Comparison of ENCODE assay signal across 8 cellular contexts in the genomic region with DNA sequence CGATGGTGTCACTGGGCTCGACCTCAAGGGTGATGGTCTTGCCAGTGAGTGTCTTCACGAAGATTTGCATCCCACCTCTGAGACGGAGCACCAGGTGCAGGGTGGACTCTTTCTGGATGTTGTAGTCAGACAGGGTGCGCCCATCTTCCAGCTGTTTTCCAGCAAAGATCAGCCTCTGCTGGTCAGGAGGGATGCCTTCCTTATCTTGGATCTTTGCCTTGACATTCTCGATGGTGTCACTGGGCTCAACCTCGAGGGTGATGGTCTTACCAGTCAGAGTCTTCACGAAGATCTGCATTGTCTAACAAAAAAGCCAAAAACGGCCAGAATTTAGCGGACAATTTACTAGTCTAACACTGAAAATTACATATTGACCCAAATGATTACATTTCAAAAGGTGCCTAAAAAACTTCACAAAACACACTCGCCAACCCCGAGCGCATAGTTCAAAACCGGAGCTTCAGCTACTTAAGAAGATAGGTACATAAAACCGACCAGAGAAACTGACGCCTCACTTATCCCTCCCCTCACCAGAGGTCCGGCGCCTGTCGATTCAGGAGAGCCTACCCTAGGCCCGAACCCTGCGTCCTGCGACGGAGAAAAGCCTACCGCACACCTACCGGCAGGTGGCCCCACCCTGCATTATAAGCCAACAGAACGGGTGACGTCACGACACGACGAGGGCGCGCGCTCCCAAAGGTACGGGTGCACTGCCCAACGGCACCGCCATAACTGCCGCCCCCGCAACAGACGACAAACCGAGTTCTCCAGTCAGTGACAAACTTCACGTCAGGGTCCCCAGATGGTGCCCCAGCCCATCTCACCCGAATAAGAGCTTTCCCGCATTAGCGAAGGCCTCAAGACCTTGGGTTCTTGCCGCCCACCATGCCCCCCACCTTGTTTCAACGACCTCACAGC. TPM values are rescaled to one million over a fixed set of nuclear protein-coding genes. Genes with fewer than 3 reads are reported as not detected.
DNase-seq lines count a peak whose midpoint lies in the region; ATAC-seq, FAIRE-seq and TF ChIP-seq lines count a peak whose summit lies in the region.

No MANE protein-coding gene starts in this region.

- H3K4me3 ChIP-seq in BLaER1 treated with 17β-estradiol and CSF1 and Interleukin-3, amounts not matched to agents 10 nM and 100 nM, result peak overlapping the region; percentile 76 to 99 (median 92)
- H3K4me3 ChIP-seq in HAP-1, result peak overlapping the region; percentile 98
- H3K4me3 ChIP-seq in RWPE2 (ENCODE audit: severe bottlenecking), result peak overlapping the region; percentile 96
- H3K4me3 ChIP-seq in iPS-15b (ENCODE audit: low read depth, low read length), result peak overlapping the region; percentile 99
- H3K4me3 ChIP-seq in small intestine (ENCODE audit: low read depth in 1 of 2, low read length in 2 of 2), result peak overlapping the region; percentile 79 to 98

- DNase-seq in HAP-1 (ENCODE audit: low spot score in 2 of 2) (peak; percentile 55 to 90), RWPE2 (ENCODE audit: low spot score) (peak; percentile 91), small intestine (peak; percentile 93), HuH-7 (ENCODE audit: low spot score) (no peak)

- H3K27me3 ChIP-seq in BLaER1 treated with 17β-estradiol and CSF1 and Interleukin-3, amounts not matched to agents 10 nM and 100 nM, result no peaks in the 10 kb centered on the region
- no peaks in the 10 kb centered on the region for H3K27me3 ChIP-seq in HAP-1 (ENCODE audit: low read depth)
- no peaks in the 10 kb centered on the region for H3K27me3 ChIP-seq in RWPE2 (ENCODE audit: insufficient read depth, poor library complexity, severe bottlenecking)
- H3K27me3 ChIP-seq in iPS-15b (ENCODE audit: control insufficient read depth, insufficient read depth, low read length), result no peaks in the 10 kb centered on the region
- no peaks in the 10 kb centered on the region for H3K27me3 ChIP-seq in small intestine (ENCODE audit: control insufficient read depth in 2 of 2, insufficient read depth in 2 of 2, low read length in 2 of 2)

- H4K20me1 ChIP-seq in BLaER1 treated with 17β-estradiol and CSF1 and Interleukin-3, amounts not matched to agents 10 nM and 100 nM, result peaks cover 52 to 55% (median 54%) of the 10 kb centered on the region in 11 experiments

- in situ Hi-C loops in HAP-1 (cut with MboI; ENCODE audit: low sequenced_read_pairs), result no loop called here

- peak; percentile 59 for TF ChIP-seq CTCF in RWPE2 (IDR thresholded peaks at IDR 0.05; ENCODE audit: poor library complexity, severe bottlenecking)

- H3K4me2 ChIP-seq in BLaER1 treated with 17β-estradiol and CSF1 and Interleukin-3, amounts not matched to agents 10 nM and 100 nM, result peak overlapping the region; percentile 85 to 97 (median 93)

- H3K9ac ChIP-seq in BLaER1 treated with 17β-estradiol and CSF1 and Interleukin-3, amounts not matched to agents 10 nM and 100 nM, result peak overlapping the region; percentile 97 to 100 (median 99)
- H3K9ac ChIP-seq in iPS-15b (ENCODE audit: low read depth, low read length), result peak overlapping the region; percentile 100

- H3K4me1 ChIP-seq in BLaER1 treated with 17β-estradiol and CSF1 and Interleukin-3, amounts not matched to agents 10 nM and 100 nM, result peaks cover 44 to 66% (median 56%) of the 10 kb centered on the region in 10 experiments
- H3K4me1 ChIP-seq in HAP-1 (peaks cover 26% of the 10 kb centered on the region), RWPE2 (ENCODE audit: insufficient read depth, poor library complexity, severe bottlenecking) (peaks cover 31% of the 10 kb centered on the region), iPS-15b (ENCODE audit: control insufficient read depth, insufficient read depth, low read length) (peaks cover 23% of the 10 kb centered on the region), small intestine (ENCODE audit: control insufficient read depth in 2 of 2, insufficient read depth in 1 of 2, low read depth in 1 of 2, low read length in 1 of 2) (peaks cover 3 to 9% of the 10 kb centered on the region in 2 donors)

- H3K9me3 ChIP-seq in BLaER1 treated with 17β-estradiol and CSF1 and Interleukin-3, amounts not matched to agents 10 nM and 100 nM (replicated peaks in 1 of 11), result no peaks in the 10 kb centered on the region
- no peaks in the 10 kb centered on the region; the same call in 1 of the 2 replicates for H3K9me3 ChIP-seq in HAP-1
- H3K9me3 ChIP-seq in RWPE2 (ENCODE audit: severe bottlenecking), result no peaks in the 10 kb centered on the region
- H3K9me3 ChIP-seq in iPS-15b (ENCODE audit: control insufficient read depth, insufficient read depth, low read length), result no peaks in the 10 kb centered on the region
- no peaks in the 10 kb centered on the region for H3K9me3 ChIP-seq in small intestine (ENCODE audit: control insufficient read depth, low read depth)

- no peak for FAIRE-seq in small intestine (lab: Jason Lieb, UNC)

- peak; percentile 1; the same call in 1 of the 3 replicates for ATAC-seq in RWPE2 (ENCODE audit: low read depth)
- ATAC-seq in GM21390 (IDR thresholded peaks at IDR 0.05; ENCODE audit: unreplicated experiment), result no peak

- peaks cover 31 to 39% (median 34%) of the 10 kb centered on the region in 11 experiments for H3K36me3 ChIP-seq in BLaER1 treated with 17β-estradiol and CSF1 and Interleukin-3, amounts not matched to agents 10 nM and 100 nM
- peaks cover 20% of the 10 kb centered on the region for H3K36me3 ChIP-seq in HAP-1 (replicated peaks)
- peaks cover 21% of the 10 kb centered on the region for H3K36me3 ChIP-seq in RWPE2 (ENCODE audit: low read depth)
- peaks cover 15% of the 10 kb centered on the region for H3K36me3 ChIP-seq in iPS-15b (ENCODE audit: control insufficient read depth, insufficient read depth, low read length)
- H3K36me3 ChIP-seq in small intestine (ENCODE audit: control insufficient read depth in 2 of 2, insufficient read depth in 2 of 2, low read length in 2 of 2), result peaks cover 6 to 8% of the 10 kb centered on the region in 2 donors

- whole genome bisulfite sequencing in small intestine, 3 donors, result 1 to 4% (median 2%) methylated on average over 46 of the region's 46 CpGs

- peak overlapping the region; percentile 99 to 100 (median 100) for H3K27ac ChIP-seq in BLaER1 treated with 17β-estradiol and CSF1 and Interleukin-3, amounts not matched to agents 10 nM and 100 nM
- H3K27ac ChIP-seq in RWPE2 (ENCODE audit: poor library complexity, severe bottlenecking) (peak overlapping the region; percentile 100), angular gyrus (ENCODE audit: low read depth, low read length) (peak overlapping the region; percentile 100), small intestine (ENCODE audit: low read depth in 1 of 2, low read length in 1 of 2) (peak overlapping the region; percentile 97 to 100)

RNA-seq across cellular contexts. Expression of gene UBC, which starts 0.7 kb away (rescaled TPM):
- 1,000 to 10,000 TPM in 2 of 3 donors, 100 to 1,000 TPM in 1; 806 to 1,948 (median 1,527) TPM for polyA plus RNA-seq in small intestine

RNA-seq across cellular contexts. Expression of gene SCARB1, which starts 50.1 kb away (rescaled TPM):
- 100 to 1,000 TPM in 2 of 3 donors, 10 to 100 TPM in 1; 41.9 to 230 (median 181) TPM for polyA plus RNA-seq in small intestine
